In the genomic region with DNA sequence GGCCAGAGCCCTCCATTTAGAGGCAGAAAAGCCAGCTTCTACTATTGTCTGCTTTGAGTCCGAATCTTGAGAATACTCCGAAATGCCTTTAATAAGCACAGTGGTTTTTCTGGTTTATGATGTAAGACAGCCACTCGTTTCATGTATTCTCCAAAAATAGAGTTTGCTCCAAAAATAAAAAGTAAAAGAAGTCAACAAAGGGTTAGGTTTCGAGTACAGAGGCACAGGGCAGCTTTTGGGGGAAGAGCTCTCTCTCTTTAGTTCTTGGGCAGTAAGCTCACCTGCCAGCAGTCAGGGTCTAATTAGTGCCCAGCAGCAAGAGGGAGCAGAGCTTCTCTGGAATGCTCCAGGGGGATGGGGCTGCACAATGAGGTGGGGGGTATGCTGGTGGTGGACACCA, we compare ENCODE assay signal across 9 cellular contexts. TPM values are rescaled to one million over a fixed set of nuclear protein-coding genes. Genes with fewer than 3 reads are reported as not detected.
DNase-seq lines count a peak whose midpoint lies in the region; ATAC-seq and TF ChIP-seq lines count a peak whose summit lies in the region.
"Had no signal": no experiment of that assay in that cellular context is flagged by ENCODE, and none has a peak within 500 bp of the region (broad histone marks: within the 10 kb centered on the region; RNA-seq: fewer than 3 reads in every experiment).

No MANE protein-coding gene starts in this region.

- no peaks in the 10 kb centered on the region for H3K27me3 ChIP-seq in BLaER1 treated with 17β-estradiol and CSF1 and Interleukin-3, amounts not matched to agents 10 nM and 100 nM
- H3K27me3 ChIP-seq in esophagus squamous epithelium (no peaks in the 10 kb centered on the region), psoas muscle (ENCODE audit: insufficient read depth in 3 of 3, low read length in 2 of 3) (no peaks in the 10 kb centered on the region)

- peak overlapping the region; percentile 22 to 72 (median 57) for H3K4me2 ChIP-seq in BLaER1 treated with 17β-estradiol and CSF1 and Interleukin-3, amounts not matched to agents 10 nM and 100 nM

- peaks cover 11 to 45% (median 33%) of the 10 kb centered on the region in 11 experiments; a peak in 20 of 22 replicates for H3K36me3 ChIP-seq in BLaER1 treated with 17β-estradiol and CSF1 and Interleukin-3, amounts not matched to agents 10 nM and 100 nM
- no peaks in the 10 kb centered on the region for H3K36me3 ChIP-seq in esophagus squamous epithelium
- H3K36me3 ChIP-seq in psoas muscle (ENCODE audit: insufficient read depth in 1 of 2, low read depth in 1 of 2) = no peaks in the 10 kb centered on the region

- peaks cover 0 to 12% (median 7%) of the 10 kb centered on the region in 11 experiments; a peak in 9 of 22 replicates for H4K20me1 ChIP-seq in BLaER1 treated with 17β-estradiol and CSF1 and Interleukin-3, amounts not matched to agents 10 nM and 100 nM

- H3K4me3 ChIP-seq in BLaER1 treated with 17β-estradiol and CSF1 and Interleukin-3, amounts not matched to agents 10 nM and 100 nM = peak overlapping the region in 1 of 10 experiments; percentile 12; a peak in 1 of 20 replicates
- H3K4me3 ChIP-seq in esophagus squamous epithelium (no peak overlapping the region), psoas muscle (no peak overlapping the region)

- peaks cover 27 to 45% (median 34%) of the 10 kb centered on the region in 11 experiments for H3K9me3 ChIP-seq in BLaER1 treated with 17β-estradiol and CSF1 and Interleukin-3, amounts not matched to agents 10 nM and 100 nM (replicated peaks in 1 of 11)
- H3K9me3 ChIP-seq in esophagus squamous epithelium (peaks cover 0 to 6% (median 0%) of the 10 kb centered on the region in 3 donors), psoas muscle (no peaks in the 10 kb centered on the region)

- TF ChIP-seq CTCF in esophagus squamous epithelium (IDR thresholded peaks at IDR 0.05) = no peak
- TF ChIP-seq CTCF in psoas muscle (IDR thresholded peaks at IDR 0.05) = no peak

- peak overlapping the region in 3 of 11 experiments; percentile 2 to 20 (median 18); a peak in 2 of 22 replicates for H3K9ac ChIP-seq in BLaER1 treated with 17β-estradiol and CSF1 and Interleukin-3, amounts not matched to agents 10 nM and 100 nM

- ATAC-seq in GM19438 (IDR thresholded peaks at IDR 0.05; ENCODE audit: low read depth, unreplicated experiment) (peak; percentile 41), HG03139 (IDR thresholded peaks at IDR 0.05; ENCODE audit: unreplicated experiment) (peak; percentile 46), psoas muscle (no peak)

- peaks cover 25 to 32% (median 29%) of the 10 kb centered on the region in 10 experiments for H3K4me1 ChIP-seq in BLaER1 treated with 17β-estradiol and CSF1 and Interleukin-3, amounts not matched to agents 10 nM and 100 nM
- peaks cover 28 to 86% (median 58%) of the 10 kb centered on the region in 3 donors for H3K4me1 ChIP-seq in esophagus squamous epithelium
- peaks cover 42% of the 10 kb centered on the region for H3K4me1 ChIP-seq in psoas muscle

- intact Hi-C loops in esophagus squamous epithelium (cut with DNase I) (no loop called here), psoas muscle (cut with DNase I) (no loop called here)

- no peak for TF ChIP-seq POLR2A in esophagus squamous epithelium (IDR thresholded peaks at IDR 0.05)

- H3K27ac ChIP-seq in BLaER1 treated with 17β-estradiol and CSF1 and Interleukin-3, amounts not matched to agents 10 nM and 100 nM = peak overlapping the region in 10 of 11 experiments; percentile 4 to 57 (median 38); a peak in 9 of 22 replicates
- H3K27ac ChIP-seq in esophagus squamous epithelium (peak overlapping the region; percentile 48 to 91 (median 82)), psoas muscle (no peak overlapping the region)

- 58 to 66% methylated on average over 4 of the region's 4 CpGs for WGBS in esophagus squamous epithelium, 2 donors
- 55 to 75% (median 57%) methylated on average over 4 of the region's 4 CpGs for WGBS in psoas muscle, 3 donors

- DNase-seq in esophagus squamous epithelium (lab: John Stamatoyannopoulos, UW) (no peak), D341Med (ENCODE audit: low spot score) (no peak), Kasumi-1 (lab: John Stamatoyannopoulos, UW) (no peak), A172 (ENCODE audit: low spot score) (no peak), psoas muscle (no peak)
- DNase-seq: activated naive CD8-positive, alpha-beta T cell treated with anti-CD3 and anti-CD28 coated beads, Interleukin-2, amount 10 ng/mL, durations not matched to agents 7 days and 5 days had no signal

RNA-seq across cellular contexts. Expression of gene CREB3L2, which starts 20.2 kb away (rescaled TPM):
- 10 to 100 TPM; 14.9 to 21.9 (median 17.3) TPM for total RNA-seq in esophagus squamous epithelium
- 3.9 and 5.5 TPM in 2 replicates for total RNA-seq in A172 (2014; rRNA removed; shearing (Covaris generic))
- 10 to 100 TPM in 2 of 4 donors, 1 to 10 TPM in 2; 6.7 to 14.7 (median 10.9) TPM for total RNA-seq in psoas muscle
- 1 to 10 TPM; 2.2 to 3.6 (median 3.3) TPM for polyA plus RNA-seq in psoas muscle

Comparison
In these comparisons a context has a peak if more than half of its experiments do, and no peak if none do; other contexts are left out.
1. ATAC-seq: peak in GM19438 (single experiment) and HG03139 (single experiment); none in psoas muscle (0 of 4).